ENCODE assay signal across 1 cellular context in the genomic region with DNA sequence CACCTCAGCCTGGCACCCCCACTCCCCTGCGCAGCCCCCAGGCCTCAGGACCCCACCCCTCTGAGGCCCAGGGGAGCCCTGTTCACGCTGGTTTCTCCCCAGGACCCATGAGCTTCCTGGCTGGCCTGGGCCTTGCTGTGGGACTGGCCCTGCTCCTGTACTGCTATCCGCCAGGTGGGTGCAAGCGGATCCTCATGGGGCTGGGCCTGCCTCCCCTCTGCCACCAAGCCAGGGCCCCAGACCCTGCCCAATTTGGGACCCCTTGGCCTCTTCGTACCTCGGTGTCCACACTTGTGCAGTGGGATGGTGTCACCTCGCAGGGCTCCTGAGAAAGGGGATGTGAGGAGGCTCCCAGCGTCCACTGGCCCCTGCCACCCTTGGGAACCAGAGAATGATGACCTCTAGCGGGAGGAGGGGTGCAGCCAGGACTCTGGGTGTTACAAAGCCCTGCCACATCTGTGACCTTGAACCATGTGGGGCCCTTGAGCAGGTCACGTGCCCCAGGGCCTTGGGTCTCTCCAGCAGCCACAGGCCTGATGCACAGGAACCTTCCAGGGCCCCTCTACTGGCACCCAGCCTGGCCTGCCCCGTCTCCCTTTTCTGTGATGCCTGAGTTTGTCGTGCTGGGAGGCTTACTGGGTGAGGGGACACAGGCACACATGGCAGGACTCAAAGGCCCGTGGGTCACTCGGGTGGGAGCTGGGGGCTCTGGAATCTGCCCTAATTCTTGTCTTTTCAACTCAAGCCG.
TF ChIP-seq lines count a peak whose summit lies in the region.

No MANE protein-coding gene starts in this region.

TF ChIP-seq in HepG2, 621 proteins besides CTCF, POLR2A, EP300 and RAD21 (continued from another document and continues in another):
- TF ChIP-seq ZNF766 (CRISPR knock-in tag; IDR thresholded peaks at IDR 0.05; ENCODE audit: borderline replicate concordance) (peak; percentile 50; the same call in 1 of the 2 replicates), ZNF296 (CRISPR knock-in tag; conservative IDR thresholded peaks at IDR 0.05) (no peak), ZNF549 (CRISPR knock-in tag; IDR thresholded peaks at IDR 0.05) (no peak), POLR2AphosphoS5 (IDR thresholded peaks at IDR 0.05; ENCODE audit: low read depth, low read length) (0 out of 2 replicates have a peak, but pooled peaks have one; percentile 37), ZNF274 (CRISPR knock-in tag; IDR thresholded peaks at IDR 0.05) (0 out of 2 replicates have a peak, but pooled peaks have one; percentile 75), ERF (CRISPR knock-in tag; IDR thresholded peaks at IDR 0.05) (peak; percentile 95), SYNCRIP (IDR thresholded peaks at IDR 0.05; ENCODE audit: insufficient read depth, low read depth, low read length) (no peak), ZNF616 (CRISPR knock-in tag; IDR thresholded peaks at IDR 0.05; ENCODE audit: low read depth) (no peak), ZMYM3 (CRISPR knock-in tag; IDR thresholded peaks at IDR 0.05) (peak; percentile 91), ISX (CRISPR knock-in tag; conservative IDR thresholded peaks at IDR 0.05) (no peak), YEATS2 (CRISPR knock-in tag; IDR thresholded peaks at IDR 0.05; ENCODE audit: borderline replicate concordance) (peak; percentile 81; the same call in 1 of the 2 replicates), CENPX (CRISPR knock-in tag; IDR thresholded peaks at IDR 0.05) (no peak), FOXC1 (CRISPR knock-in tag; IDR thresholded peaks at IDR 0.05; ENCODE audit: borderline replicate concordance) (peak; percentile 96), ZNF674 (CRISPR knock-in tag; IDR thresholded peaks at IDR 0.05; ENCODE audit: low read depth) (no peak), ATF1 (CRISPR knock-in tag; IDR thresholded peaks at IDR 0.05) (no peak), ZNF781 (CRISPR knock-in tag; IDR thresholded peaks at IDR 0.05; ENCODE audit: borderline replicate concordance, not compliant biosample characterization) (peak; percentile 83), MED8 (CRISPR knock-in tag; IDR thresholded peaks at IDR 0.05; ENCODE audit: insufficient replicate concordance) (peak; percentile 52), TCF12 (IDR thresholded peaks at IDR 0.05) (no peak), TCF12 (CRISPR knock-in tag; IDR thresholded peaks at IDR 0.05) (no peak), ZNF598 (CRISPR knock-in tag; IDR thresholded peaks at IDR 0.05; ENCODE audit: borderline replicate concordance) (peak; percentile 69; the same call in 1 of the 2 replicates), ZNF317 (CRISPR knock-in tag; IDR thresholded peaks at IDR 0.05) (peak; percentile 64; the same call in 1 of the 2 replicates), SNRNP70 (IDR thresholded peaks at IDR 0.05; ENCODE audit: low read depth, low read length) (no peak), NR1H2 (CRISPR knock-in tag; IDR thresholded peaks at IDR 0.05; ENCODE audit: borderline replicate concordance, low read depth) (no peak)
- TF ChIP-seq, protein P1, sequence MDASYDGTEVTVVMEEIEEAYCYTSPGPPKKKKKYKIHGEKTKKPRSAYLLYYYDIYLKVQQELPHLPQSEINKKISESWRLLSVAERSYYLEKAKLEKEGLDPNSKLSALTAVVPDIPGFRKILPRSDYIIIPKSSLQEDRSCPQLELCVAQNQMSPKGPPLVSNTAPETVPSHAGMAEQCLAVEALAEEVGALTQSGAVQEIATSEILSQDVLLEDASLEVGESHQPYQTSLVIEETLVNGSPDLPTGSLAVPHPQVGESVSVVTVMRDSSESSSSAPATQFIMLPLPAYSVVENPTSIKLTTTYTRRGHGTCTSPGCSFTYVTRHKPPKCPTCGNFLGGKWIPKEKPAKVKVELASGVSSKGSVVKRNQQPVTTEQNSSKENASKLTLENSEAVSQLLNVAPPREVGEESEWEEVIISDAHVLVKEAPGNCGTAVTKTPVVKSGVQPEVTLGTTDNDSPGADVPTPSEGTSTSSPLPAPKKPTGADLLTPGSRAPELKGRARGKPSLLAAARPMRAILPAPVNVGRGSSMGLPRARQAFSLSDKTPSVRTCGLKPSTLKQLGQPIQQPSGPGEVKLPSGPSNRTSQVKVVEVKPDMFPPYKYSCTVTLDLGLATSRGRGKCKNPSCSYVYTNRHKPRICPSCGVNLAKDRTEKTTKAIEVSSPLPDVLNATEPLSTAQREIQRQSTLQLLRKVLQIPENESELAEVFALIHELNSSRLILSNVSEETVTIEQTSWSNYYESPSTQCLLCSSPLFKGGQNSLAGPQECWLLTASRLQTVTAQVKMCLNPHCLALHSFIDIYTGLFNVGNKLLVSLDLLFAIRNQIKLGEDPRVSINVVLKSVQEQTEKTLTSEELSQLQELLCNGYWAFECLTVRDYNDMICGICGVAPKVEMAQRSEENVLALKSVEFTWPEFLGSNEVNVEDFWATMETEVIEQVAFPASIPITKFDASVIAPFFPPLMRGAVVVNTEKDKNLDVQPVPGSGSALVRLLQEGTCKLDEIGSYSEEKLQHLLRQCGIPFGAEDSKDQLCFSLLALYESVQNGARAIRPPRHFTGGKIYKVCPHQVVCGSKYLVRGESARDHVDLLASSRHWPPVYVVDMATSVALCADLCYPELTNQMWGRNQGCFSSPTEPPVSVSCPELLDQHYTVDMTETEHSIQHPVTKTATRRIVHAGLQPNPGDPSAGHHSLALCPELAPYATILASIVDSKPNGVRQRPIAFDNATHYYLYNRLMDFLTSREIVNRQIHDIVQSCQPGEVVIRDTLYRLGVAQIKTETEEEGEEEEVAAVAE (CRISPR knock-in tag; IDR thresholded peaks at IDR 0.05; ENCODE audit: borderline replicate concordance) = no peak
- TF ChIP-seq, protein P2, sequence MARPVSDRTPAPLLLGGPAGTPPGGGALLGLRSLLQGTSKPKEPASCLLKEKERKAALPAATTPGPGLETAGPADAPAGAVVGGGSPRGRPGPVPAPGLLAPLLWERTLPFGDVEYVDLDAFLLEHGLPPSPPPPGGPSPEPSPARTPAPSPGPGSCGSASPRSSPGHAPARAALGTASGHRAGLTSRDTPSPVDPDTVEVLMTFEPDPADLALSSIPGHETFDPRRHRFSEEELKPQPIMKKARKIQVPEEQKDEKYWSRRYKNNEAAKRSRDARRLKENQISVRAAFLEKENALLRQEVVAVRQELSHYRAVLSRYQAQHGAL (CRISPR knock-in tag; IDR thresholded peaks at IDR 0.05; ENCODE audit: not compliant biosample characterization) = no peak
- TF ChIP-seq, protein P3, sequence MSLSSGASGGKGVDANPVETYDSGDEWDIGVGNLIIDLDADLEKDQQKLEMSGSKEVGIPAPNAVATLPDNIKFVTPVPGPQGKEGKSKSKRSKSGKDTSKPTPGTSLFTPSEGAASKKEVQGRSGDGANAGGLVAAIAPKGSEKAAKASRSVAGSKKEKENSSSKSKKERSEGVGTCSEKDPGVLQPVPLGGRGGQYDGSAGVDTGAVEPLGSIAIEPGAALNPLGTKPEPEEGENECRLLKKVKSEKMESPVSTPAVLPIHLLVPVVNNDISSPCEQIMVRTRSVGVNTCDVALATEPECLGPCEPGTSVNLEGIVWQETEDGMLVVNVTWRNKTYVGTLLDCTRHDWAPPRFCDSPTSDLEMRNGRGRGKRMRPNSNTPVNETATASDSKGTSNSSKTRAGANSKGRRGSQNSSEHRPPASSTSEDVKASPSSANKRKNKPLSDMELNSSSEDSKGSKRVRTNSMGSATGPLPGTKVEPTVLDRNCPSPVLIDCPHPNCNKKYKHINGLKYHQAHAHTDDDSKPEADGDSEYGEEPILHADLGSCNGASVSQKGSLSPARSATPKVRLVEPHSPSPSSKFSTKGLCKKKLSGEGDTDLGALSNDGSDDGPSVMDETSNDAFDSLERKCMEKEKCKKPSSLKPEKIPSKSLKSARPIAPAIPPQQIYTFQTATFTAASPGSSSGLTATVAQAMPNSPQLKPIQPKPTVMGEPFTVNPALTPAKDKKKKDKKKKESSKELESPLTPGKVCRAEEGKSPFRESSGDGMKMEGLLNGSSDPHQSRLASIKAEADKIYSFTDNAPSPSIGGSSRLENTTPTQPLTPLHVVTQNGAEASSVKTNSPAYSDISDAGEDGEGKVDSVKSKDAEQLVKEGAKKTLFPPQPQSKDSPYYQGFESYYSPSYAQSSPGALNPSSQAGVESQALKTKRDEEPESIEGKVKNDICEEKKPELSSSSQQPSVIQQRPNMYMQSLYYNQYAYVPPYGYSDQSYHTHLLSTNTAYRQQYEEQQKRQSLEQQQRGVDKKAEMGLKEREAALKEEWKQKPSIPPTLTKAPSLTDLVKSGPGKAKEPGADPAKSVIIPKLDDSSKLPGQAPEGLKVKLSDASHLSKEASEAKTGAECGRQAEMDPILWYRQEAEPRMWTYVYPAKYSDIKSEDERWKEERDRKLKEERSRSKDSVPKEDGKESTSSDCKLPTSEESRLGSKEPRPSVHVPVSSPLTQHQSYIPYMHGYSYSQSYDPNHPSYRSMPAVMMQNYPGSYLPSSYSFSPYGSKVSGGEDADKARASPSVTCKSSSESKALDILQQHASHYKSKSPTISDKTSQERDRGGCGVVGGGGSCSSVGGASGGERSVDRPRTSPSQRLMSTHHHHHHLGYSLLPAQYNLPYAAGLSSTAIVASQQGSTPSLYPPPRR (CRISPR knock-in tag; IDR thresholded peaks at IDR 0.05; ENCODE audit: borderline replicate concordance) = peak; percentile 83
- TF ChIP-seq, protein P4, sequence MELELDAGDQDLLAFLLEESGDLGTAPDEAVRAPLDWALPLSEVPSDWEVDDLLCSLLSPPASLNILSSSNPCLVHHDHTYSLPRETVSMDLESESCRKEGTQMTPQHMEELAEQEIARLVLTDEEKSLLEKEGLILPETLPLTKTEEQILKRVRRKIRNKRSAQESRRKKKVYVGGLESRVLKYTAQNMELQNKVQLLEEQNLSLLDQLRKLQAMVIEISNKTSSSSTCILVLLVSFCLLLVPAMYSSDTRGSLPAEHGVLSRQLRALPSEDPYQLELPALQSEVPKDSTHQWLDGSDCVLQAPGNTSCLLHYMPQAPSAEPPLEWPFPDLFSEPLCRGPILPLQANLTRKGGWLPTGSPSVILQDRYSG (CRISPR knock-in tag; IDR thresholded peaks at IDR 0.05) = no peak
- TF ChIP-seq, protein P5, sequence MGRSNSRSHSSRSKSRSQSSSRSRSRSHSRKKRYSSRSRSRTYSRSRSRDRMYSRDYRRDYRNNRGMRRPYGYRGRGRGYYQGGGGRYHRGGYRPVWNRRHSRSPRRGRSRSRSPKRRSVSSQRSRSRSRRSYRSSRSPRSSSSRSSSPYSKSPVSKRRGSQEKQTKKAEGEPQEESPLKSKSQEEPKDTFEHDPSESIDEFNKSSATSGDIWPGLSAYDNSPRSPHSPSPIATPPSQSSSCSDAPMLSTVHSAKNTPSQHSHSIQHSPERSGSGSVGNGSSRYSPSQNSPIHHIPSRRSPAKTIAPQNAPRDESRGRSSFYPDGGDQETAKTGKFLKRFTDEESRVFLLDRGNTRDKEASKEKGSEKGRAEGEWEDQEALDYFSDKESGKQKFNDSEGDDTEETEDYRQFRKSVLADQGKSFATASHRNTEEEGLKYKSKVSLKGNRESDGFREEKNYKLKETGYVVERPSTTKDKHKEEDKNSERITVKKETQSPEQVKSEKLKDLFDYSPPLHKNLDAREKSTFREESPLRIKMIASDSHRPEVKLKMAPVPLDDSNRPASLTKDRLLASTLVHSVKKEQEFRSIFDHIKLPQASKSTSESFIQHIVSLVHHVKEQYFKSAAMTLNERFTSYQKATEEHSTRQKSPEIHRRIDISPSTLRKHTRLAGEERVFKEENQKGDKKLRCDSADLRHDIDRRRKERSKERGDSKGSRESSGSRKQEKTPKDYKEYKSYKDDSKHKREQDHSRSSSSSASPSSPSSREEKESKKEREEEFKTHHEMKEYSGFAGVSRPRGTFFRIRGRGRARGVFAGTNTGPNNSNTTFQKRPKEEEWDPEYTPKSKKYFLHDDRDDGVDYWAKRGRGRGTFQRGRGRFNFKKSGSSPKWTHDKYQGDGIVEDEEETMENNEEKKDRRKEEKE (IDR thresholded peaks at IDR 0.05) = no peak
- TF ChIP-seq, protein P6, sequence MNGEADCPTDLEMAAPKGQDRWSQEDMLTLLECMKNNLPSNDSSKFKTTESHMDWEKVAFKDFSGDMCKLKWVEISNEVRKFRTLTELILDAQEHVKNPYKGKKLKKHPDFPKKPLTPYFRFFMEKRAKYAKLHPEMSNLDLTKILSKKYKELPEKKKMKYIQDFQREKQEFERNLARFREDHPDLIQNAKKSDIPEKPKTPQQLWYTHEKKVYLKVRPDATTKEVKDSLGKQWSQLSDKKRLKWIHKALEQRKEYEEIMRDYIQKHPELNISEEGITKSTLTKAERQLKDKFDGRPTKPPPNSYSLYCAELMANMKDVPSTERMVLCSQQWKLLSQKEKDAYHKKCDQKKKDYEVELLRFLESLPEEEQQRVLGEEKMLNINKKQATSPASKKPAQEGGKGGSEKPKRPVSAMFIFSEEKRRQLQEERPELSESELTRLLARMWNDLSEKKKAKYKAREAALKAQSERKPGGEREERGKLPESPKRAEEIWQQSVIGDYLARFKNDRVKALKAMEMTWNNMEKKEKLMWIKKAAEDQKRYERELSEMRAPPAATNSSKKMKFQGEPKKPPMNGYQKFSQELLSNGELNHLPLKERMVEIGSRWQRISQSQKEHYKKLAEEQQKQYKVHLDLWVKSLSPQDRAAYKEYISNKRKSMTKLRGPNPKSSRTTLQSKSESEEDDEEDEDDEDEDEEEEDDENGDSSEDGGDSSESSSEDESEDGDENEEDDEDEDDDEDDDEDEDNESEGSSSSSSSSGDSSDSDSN (CRISPR knock-in tag; IDR thresholded peaks at IDR 0.05) = peak; percentile 39; the same call in 1 of the 2 replicates
- TF ChIP-seq, protein P7, sequence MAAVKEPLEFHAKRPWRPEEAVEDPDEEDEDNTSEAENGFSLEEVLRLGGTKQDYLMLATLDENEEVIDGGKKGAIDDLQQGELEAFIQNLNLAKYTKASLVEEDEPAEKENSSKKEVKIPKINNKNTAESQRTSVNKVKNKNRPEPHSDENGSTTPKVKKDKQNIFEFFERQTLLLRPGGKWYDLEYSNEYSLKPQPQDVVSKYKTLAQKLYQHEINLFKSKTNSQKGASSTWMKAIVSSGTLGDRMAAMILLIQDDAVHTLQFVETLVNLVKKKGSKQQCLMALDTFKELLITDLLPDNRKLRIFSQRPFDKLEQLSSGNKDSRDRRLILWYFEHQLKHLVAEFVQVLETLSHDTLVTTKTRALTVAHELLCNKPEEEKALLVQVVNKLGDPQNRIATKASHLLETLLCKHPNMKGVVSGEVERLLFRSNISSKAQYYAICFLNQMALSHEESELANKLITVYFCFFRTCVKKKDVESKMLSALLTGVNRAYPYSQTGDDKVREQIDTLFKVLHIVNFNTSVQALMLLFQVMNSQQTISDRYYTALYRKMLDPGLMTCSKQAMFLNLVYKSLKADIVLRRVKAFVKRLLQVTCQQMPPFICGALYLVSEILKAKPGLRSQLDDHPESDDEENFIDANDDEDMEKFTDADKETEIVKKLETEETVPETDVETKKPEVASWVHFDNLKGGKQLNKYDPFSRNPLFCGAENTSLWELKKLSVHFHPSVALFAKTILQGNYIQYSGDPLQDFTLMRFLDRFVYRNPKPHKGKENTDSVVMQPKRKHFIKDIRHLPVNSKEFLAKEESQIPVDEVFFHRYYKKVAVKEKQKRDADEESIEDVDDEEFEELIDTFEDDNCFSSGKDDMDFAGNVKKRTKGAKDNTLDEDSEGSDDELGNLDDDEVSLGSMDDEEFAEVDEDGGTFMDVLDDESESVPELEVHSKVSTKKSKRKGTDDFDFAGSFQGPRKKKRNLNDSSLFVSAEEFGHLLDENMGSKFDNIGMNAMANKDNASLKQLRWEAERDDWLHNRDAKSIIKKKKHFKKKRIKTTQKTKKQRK (IDR thresholded peaks at IDR 0.05; ENCODE audit: low read length) = no peak
- TF ChIP-seq, protein P8, sequence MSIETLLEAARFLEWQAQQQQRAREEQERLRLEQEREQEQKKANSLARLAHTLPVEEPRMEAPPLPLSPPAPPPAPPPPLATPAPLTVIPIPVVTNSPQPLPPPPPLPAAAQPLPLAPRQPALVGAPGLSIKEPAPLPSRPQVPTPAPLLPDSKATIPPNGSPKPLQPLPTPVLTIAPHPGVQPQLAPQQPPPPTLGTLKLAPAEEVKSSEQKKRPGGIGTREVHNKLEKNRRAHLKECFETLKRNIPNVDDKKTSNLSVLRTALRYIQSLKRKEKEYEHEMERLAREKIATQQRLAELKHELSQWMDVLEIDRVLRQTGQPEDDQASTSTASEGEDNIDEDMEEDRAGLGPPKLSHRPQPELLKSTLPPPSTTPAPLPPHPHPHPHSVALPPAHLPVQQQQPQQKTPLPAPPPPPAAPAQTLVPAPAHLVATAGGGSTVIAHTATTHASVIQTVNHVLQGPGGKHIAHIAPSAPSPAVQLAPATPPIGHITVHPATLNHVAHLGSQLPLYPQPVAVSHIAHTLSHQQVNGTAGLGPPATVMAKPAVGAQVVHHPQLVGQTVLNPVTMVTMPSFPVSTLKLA (IDR thresholded peaks at IDR 0.05) = peak; percentile 90
